11 cellular contexts compared by ENCODE assay signal in the genomic region with DNA sequence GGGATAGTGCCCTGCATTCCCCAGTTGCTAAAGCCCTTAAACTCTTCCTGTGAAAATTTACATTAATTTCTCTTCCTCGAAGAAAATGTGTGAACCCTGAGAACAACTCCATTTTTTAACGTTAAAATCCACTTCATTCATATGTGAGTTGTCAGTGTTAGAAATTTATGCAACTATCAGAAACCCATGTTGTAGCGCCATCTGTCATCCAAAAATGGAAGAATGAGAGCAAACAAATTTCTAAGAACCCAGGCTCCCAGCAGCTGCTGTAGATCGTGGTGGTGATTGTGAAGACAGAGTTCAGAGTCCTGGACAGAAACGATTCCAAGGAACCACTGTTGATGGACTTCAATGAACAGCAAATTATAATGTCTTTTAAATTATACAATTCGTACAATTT.
DNase-seq lines count a peak whose midpoint lies in the region; ATAC-seq, FAIRE-seq and TF ChIP-seq lines count a peak whose summit lies in the region.
"Had no signal": no experiment of that assay in that cellular context is flagged by ENCODE, and none has a peak within 500 bp of the region (broad histone marks: within the 10 kb centered on the region; RNA-seq: fewer than 3 reads in every experiment).

No MANE protein-coding gene starts in this region.

- H3K27ac ChIP-seq in 22Rv1 (no peak overlapping the region), GM23248 (no peak overlapping the region), OCI-LY3 (ENCODE audit: low read length) (no peak overlapping the region)
- H3K27ac ChIP-seq: gastroesophageal sphincter had no signal

- no peak overlapping the region for H2AFZ ChIP-seq in GM23248
- no peak overlapping the region for H2AFZ ChIP-seq in OCI-LY3 (ENCODE audit: low read depth, low read length)

- H3K79me2 ChIP-seq in GM23248 (ENCODE audit: insufficient read depth) (no peaks in the 10 kb centered on the region), OCI-LY3 (ENCODE audit: low read length) (no peaks in the 10 kb centered on the region)

- FAIRE-seq in GM12891 (lab: Jason Lieb, UNC): no peak

- in situ Hi-C loops in GM23248 (cut with MboI): loop anchor here (10.0 kb wide), 1 partner anchor 222 kb away; the partner anchor contains the start of gene MAGEL2

- H3K27me3 ChIP-seq in GM23248 (replicated peaks; ENCODE audit: insufficient read depth) (no peaks in the 10 kb centered on the region), OCI-LY3 (ENCODE audit: low read depth, low read length) (no peaks in the 10 kb centered on the region)

- TF ChIP-seq CTCF in 22Rv1 (IDR thresholded peaks at IDR 0.05) (peak; percentile 71), OCI-LY3 (IDR thresholded peaks at IDR 0.05; ENCODE audit: low read depth, low read length) (peak; percentile 65), fibroblast of mammary gland (conservative IDR thresholded peaks at IDR 0.05; ENCODE audit: control insufficient read depth, insufficient read depth, low read depth, low read length) (peak; percentile 24)

- no peak for ATAC-seq in GM18505 (IDR thresholded peaks at IDR 0.05; ENCODE audit: unreplicated experiment)
- ATAC-seq: gastroesophageal sphincter had no signal

- H4K20me1 ChIP-seq in GM23248 (ENCODE audit: insufficient read depth): no peaks in the 10 kb centered on the region
- no peaks in the 10 kb centered on the region for H4K20me1 ChIP-seq in OCI-LY3 (ENCODE audit: insufficient read depth, low read length)

- H3K4me1 ChIP-seq in GM23248 (ENCODE audit: insufficient read depth): no peaks in the 10 kb centered on the region
- no peaks in the 10 kb centered on the region for H3K4me1 ChIP-seq in OCI-LY3 (ENCODE audit: low read length)
- H3K4me1 ChIP-seq: gastroesophageal sphincter had no signal

- TF ChIP-seq POLR2A in GM12891 (IDR thresholded peaks at IDR 0.05; ENCODE audit: low read depth, low read length) (no peak), GM18505 (IDR thresholded peaks at IDR 0.05; ENCODE audit: borderline replicate concordance, extremely low read depth, insufficient read depth, insufficient read length) (no peak)

- H3K9me3 ChIP-seq in GM23248 (ENCODE audit: low read depth) (no peaks in the 10 kb centered on the region), OCI-LY3 (ENCODE audit: insufficient read depth, low read length) (no peaks in the 10 kb centered on the region)

- no peaks in the 10 kb centered on the region for H3F3A ChIP-seq in GM23248 (ENCODE audit: insufficient read depth)

- WGBS in GM23248 (ENCODE audit: low coverage in 1 of 2, low lambda C conversion rate in 2 of 2, missing lambda C conversion rate in 2 of 2), 2 experiments: 10% methylated on average over 6 of the region's 6 CpGs

- H3K4me3 ChIP-seq in GM23248 (no peak overlapping the region), OCI-LY3 (ENCODE audit: low read length) (no peak overlapping the region), fibroblast of mammary gland (ENCODE audit: control insufficient read depth, low read depth, low read length) (no peak overlapping the region)
- H3K4me3 ChIP-seq: gastroesophageal sphincter had no signal

- H3K9ac ChIP-seq in GM23248 (no peak overlapping the region), OCI-LY3 (ENCODE audit: low read length) (no peak overlapping the region)

- H3K4me2 ChIP-seq in GM23248 (ENCODE audit: unreplicated experiment) (no peak overlapping the region), OCI-LY3 (ENCODE audit: low read length) (peak overlapping the region; percentile 3; the same call in 1 of the 2 replicates)

- DNase-seq in GM23248 (peak; percentile 16), fibroblast of mammary gland (ENCODE audit: low read depth) (peak; percentile 6), GM12891 (ENCODE audit: insufficient read length, low spot score) (no peak)
- DNase-seq in activated CD8-positive, alpha-beta memory T cell treated with anti-CD3 and anti-CD28 coated beads, Interleukin-2, amount 50 U/mL, for 4 hours: no peak
- DNase-seq in activated T-cell treated with anti-CD3 and anti-CD28 coated beads, Interleukin-2, amount 50 U/mL, for 1 hour: no peak
- DNase-seq: COR-L47, mesendoderm had no signal

- H3K36me3 ChIP-seq in GM23248 (ENCODE audit: low read depth) (no peaks in the 10 kb centered on the region), OCI-LY3 (replicated peaks; ENCODE audit: low read depth, low read length) (no peaks in the 10 kb centered on the region)
- H3K36me3 ChIP-seq: gastroesophageal sphincter had no signal

- no peaks in the 10 kb centered on the region for H3K9me2 ChIP-seq in GM23248 (ENCODE audit: insufficient read depth)

TF ChIP-seq in GM12891, 5 proteins besides CTCF, POLR2A, EP300 and RAD21:
- TF ChIP-seq TAF1 (IDR thresholded peaks at IDR 0.05; ENCODE audit: low read depth, low read length) (no peak), POLR2AphosphoS5 (IDR thresholded peaks at IDR 0.05; ENCODE audit: low read depth, low read length) (no peak), SPI1 (IDR thresholded peaks at IDR 0.05; ENCODE audit: low read depth, low read length) (no peak), PAX5 (IDR thresholded peaks at IDR 0.05; ENCODE audit: insufficient read depth, low read length, severe bottlenecking) (no peak), POU2F2 (IDR thresholded peaks at IDR 0.05; ENCODE audit: low read depth, low read length) (no peak)
TF ChIP-seq in GM12891: peak in this region for 0.

Comparison
In these comparisons a context has a peak if more than half of its experiments do, and no peak if none do; other contexts are left out.
1. DNase-seq: peak in GM23248 (single experiment) and fibroblast of mammary gland (single experiment); none in GM12891 (single experiment), activated CD8-positive, alpha-beta memory T cell treated with anti-CD3 and anti-CD28 coated beads, Interleukin-2, amount 50 U/mL, for 4 hours (single experiment) and activated T-cell treated with anti-CD3 and anti-CD28 coated beads, Interleukin-2, amount 50 U/mL, for 1 hour (single experiment).
2. Peak in every context shown above with its lines, with median percentiles within 50 percentile points of each other: CTCF ChIP-seq.